Comparison of ENCODE assay signal across 1 cellular context in the genomic region with DNA sequence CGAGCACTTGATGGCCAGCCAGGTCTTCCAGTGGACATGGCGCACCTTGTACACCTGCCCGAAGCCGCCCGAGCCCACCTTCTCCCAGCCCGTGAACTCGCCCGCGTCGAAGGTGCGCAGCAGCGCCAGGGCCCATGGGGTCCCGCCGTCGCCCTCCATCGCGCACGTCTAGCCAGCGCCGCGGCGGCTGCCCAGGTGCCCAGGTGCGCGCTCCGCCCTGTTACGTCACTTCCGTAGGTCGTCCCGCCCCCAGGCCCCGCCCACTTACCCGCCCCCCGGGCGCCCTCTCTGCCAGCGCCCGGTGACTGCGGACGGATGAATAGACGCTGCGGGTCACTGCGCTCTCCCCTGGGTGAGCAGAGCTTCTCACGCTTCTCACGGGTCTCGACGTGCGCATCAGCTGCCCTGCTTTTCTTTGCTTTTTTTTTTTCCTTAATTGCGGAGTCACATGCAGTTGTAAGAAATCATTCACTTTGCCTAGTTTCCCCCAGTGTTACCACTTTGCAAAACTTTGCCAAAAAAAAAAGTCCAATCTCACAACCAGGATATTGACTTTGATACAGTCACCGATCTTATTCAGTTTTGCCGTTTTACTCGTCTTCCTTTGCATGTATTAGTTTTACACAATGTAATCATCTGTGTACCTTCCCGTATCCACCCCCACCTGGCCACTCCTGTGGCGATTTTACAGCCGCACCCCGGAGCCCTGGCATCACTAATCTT.
TF ChIP-seq lines count a peak whose summit lies in the region.

TSS of gene RIPK4 (minus strand) at position 170 of the 723 bp plus-strand sequence. CDS start at position 159, 11 bp downstream.

TF ChIP-seq in HepG2, 621 proteins besides CTCF, POLR2A, EP300 and RAD21 (continued from another document and continues in another):
- TF ChIP-seq, protein P1, sequence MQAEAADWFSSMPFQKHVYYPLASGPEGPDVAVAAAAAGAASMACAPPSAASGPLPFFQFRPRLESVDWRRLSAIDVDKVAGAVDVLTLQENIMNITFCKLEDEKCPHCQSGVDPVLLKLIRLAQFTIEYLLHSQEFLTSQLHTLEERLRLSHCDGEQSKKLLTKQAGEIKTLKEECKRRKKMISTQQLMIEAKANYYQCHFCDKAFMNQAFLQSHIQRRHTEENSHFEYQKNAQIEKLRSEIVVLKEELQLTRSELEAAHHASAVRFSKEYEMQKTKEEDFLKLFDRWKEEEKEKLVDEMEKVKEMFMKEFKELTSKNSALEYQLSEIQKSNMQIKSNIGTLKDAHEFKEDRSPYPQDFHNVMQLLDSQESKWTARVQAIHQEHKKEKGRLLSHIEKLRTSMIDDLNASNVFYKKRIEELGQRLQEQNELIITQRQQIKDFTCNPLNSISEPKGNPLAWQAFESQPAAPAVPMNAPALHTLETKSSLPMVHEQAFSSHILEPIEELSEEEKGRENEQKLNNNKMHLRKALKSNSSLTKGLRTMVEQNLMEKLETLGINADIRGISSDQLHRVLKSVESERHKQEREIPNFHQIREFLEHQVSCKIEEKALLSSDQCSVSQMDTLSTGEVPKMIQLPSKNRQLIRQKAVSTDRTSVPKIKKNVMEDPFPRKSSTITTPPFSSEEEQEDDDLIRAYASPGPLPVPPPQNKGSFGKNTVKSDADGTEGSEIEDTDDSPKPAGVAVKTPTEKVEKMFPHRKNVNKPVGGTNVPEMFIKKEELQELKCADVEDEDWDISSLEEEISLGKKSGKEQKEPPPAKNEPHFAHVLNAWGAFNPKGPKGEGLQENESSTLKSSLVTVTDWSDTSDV (CRISPR knock-in tag; IDR thresholded peaks at IDR 0.05), result no peak
- TF ChIP-seq ZBTB44 (CRISPR knock-in tag; IDR thresholded peaks at IDR 0.05) (no peak), REXO4 (CRISPR knock-in tag; IDR thresholded peaks at IDR 0.05; ENCODE audit: borderline replicate concordance) (no peak), ZNF615 (CRISPR knock-in tag; IDR thresholded peaks at IDR 0.05; ENCODE audit: borderline replicate concordance) (no peak), SMARCC2 (IDR thresholded peaks at IDR 0.05) (no peak), MAZ (IDR thresholded peaks at IDR 0.05; ENCODE audit: borderline replicate concordance, low read depth, low read length) (no peak), MAZ (CRISPR knock-in tag; IDR thresholded peaks at IDR 0.05; ENCODE audit: low read depth) (peak; percentile 62), REPIN1 (CRISPR knock-in tag; IDR thresholded peaks at IDR 0.05; ENCODE audit: borderline replicate concordance, low read depth) (0 out of 2 replicates have a peak, but pooled peaks have one; percentile 17), ZNF20 (CRISPR knock-in tag; IDR thresholded peaks at IDR 0.05) (no peak), RARG (CRISPR knock-in tag; IDR thresholded peaks at IDR 0.05; ENCODE audit: low read depth) (no peak), ZNF432 (CRISPR knock-in tag; IDR thresholded peaks at IDR 0.05; ENCODE audit: borderline replicate concordance) (no peak), ZNF720 (CRISPR knock-in tag; IDR thresholded peaks at IDR 0.05) (no peak), ZNF232 (CRISPR knock-in tag; IDR thresholded peaks at IDR 0.05; ENCODE audit: borderline replicate concordance) (peak; percentile 69; the same call in 1 of the 2 replicates), ZNF607 (CRISPR knock-in tag; IDR thresholded peaks at IDR 0.05; ENCODE audit: borderline replicate concordance) (0 out of 2 replicates have a peak, but pooled peaks have one; percentile 27), ONECUT2 (CRISPR knock-in tag; IDR thresholded peaks at IDR 0.05) (no peak), ZNF276 (CRISPR knock-in tag; IDR thresholded peaks at IDR 0.05; ENCODE audit: low read depth) (no peak), EHMT2 (IDR thresholded peaks at IDR 0.05; ENCODE audit: borderline replicate concordance, low read depth, low read length) (no peak), ZNF746 (CRISPR knock-in tag; IDR thresholded peaks at IDR 0.05) (peak; percentile 23; the same call in 1 of the 2 replicates), ZNF451 (CRISPR knock-in tag; IDR thresholded peaks at IDR 0.05) (no peak), ZNF3 (CRISPR knock-in tag; IDR thresholded peaks at IDR 0.05) (no peak), ZNF460 (CRISPR knock-in tag; IDR thresholded peaks at IDR 0.05; ENCODE audit: borderline replicate concordance) (no peak), NFKB2 (CRISPR knock-in tag; IDR thresholded peaks at IDR 0.05; ENCODE audit: borderline replicate concordance) (peak; percentile 78; the same call in 1 of the 2 replicates), TAF1 (CRISPR knock-in tag; IDR thresholded peaks at IDR 0.05) (peak; percentile 83), ZKSCAN1 (IDR thresholded peaks at IDR 0.05; ENCODE audit: low read length) (no peak), ZNF30 (CRISPR knock-in tag; IDR thresholded peaks at IDR 0.05) (no peak), ZNF589 (CRISPR knock-in tag; conservative IDR thresholded peaks at IDR 0.05) (no peak), ZNF550 (CRISPR knock-in tag; IDR thresholded peaks at IDR 0.05; ENCODE audit: borderline replicate concordance) (no peak), MZF1 (CRISPR knock-in tag; IDR thresholded peaks at IDR 0.05; ENCODE audit: borderline replicate concordance) (no peak), ZNF383 (CRISPR knock-in tag; IDR thresholded peaks at IDR 0.05; ENCODE audit: borderline replicate concordance) (no peak), RFXANK (CRISPR knock-in tag; IDR thresholded peaks at IDR 0.05) (no peak), ZGPAT (CRISPR knock-in tag; IDR thresholded peaks at IDR 0.05) (peak; percentile 54), TGIF2 (CRISPR knock-in tag; IDR thresholded peaks at IDR 0.05) (peak; percentile 49; the same call in 1 of the 2 replicates), PRPF4 (IDR thresholded peaks at IDR 0.05; ENCODE audit: low read depth, low read length, poor library complexity, severe bottlenecking) (no peak), PAF1 (CRISPR knock-in tag; IDR thresholded peaks at IDR 0.05) (no peak), SIN3B (IDR thresholded peaks at IDR 0.05; ENCODE audit: low read length) (no peak), ZNF207 (IDR thresholded peaks at IDR 0.05; ENCODE audit: borderline replicate concordance) (no peak), AGO1 (IDR thresholded peaks at IDR 0.05; ENCODE audit: low read depth, low read length, poor library complexity, severe bottlenecking) (no peak)
- TF ChIP-seq, protein P2, sequence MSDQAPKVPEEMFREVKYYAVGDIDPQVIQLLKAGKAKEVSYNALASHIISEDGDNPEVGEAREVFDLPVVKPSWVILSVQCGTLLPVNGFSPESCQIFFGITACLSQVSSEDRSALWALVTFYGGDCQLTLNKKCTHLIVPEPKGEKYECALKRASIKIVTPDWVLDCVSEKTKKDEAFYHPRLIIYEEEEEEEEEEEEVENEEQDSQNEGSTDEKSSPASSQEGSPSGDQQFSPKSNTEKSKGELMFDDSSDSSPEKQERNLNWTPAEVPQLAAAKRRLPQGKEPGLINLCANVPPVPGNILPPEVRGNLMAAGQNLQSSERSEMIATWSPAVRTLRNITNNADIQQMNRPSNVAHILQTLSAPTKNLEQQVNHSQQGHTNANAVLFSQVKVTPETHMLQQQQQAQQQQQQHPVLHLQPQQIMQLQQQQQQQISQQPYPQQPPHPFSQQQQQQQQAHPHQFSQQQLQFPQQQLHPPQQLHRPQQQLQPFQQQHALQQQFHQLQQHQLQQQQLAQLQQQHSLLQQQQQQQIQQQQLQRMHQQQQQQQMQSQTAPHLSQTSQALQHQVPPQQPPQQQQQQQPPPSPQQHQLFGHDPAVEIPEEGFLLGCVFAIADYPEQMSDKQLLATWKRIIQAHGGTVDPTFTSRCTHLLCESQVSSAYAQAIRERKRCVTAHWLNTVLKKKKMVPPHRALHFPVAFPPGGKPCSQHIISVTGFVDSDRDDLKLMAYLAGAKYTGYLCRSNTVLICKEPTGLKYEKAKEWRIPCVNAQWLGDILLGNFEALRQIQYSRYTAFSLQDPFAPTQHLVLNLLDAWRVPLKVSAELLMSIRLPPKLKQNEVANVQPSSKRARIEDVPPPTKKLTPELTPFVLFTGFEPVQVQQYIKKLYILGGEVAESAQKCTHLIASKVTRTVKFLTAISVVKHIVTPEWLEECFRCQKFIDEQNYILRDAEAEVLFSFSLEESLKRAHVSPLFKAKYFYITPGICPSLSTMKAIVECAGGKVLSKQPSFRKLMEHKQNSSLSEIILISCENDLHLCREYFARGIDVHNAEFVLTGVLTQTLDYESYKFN (CRISPR knock-in tag; conservative IDR thresholded peaks at IDR 0.05), result no peak; the same call in 1 of the 2 replicates
- TF ChIP-seq, protein P3, sequence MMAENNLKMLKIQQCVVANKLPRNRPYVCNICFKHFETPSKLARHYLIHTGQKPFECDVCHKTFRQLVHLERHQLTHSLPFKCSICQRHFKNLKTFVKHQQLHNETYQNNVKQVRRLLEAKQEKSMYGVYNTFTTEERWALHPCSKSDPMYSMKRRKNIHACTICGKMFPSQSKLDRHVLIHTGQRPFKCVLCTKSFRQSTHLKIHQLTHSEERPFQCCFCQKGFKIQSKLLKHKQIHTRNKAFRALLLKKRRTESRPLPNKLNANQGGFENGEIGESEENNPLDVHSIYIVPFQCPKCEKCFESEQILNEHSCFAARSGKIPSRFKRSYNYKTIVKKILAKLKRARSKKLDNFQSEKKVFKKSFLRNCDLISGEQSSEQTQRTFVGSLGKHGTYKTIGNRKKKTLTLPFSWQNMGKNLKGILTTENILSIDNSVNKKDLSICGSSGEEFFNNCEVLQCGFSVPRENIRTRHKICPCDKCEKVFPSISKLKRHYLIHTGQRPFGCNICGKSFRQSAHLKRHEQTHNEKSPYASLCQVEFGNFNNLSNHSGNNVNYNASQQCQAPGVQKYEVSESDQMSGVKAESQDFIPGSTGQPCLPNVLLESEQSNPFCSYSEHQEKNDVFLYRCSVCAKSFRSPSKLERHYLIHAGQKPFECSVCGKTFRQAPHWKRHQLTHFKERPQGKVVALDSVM (CRISPR knock-in tag; IDR thresholded peaks at IDR 0.05), result no peak
- TF ChIP-seq, protein P4, sequence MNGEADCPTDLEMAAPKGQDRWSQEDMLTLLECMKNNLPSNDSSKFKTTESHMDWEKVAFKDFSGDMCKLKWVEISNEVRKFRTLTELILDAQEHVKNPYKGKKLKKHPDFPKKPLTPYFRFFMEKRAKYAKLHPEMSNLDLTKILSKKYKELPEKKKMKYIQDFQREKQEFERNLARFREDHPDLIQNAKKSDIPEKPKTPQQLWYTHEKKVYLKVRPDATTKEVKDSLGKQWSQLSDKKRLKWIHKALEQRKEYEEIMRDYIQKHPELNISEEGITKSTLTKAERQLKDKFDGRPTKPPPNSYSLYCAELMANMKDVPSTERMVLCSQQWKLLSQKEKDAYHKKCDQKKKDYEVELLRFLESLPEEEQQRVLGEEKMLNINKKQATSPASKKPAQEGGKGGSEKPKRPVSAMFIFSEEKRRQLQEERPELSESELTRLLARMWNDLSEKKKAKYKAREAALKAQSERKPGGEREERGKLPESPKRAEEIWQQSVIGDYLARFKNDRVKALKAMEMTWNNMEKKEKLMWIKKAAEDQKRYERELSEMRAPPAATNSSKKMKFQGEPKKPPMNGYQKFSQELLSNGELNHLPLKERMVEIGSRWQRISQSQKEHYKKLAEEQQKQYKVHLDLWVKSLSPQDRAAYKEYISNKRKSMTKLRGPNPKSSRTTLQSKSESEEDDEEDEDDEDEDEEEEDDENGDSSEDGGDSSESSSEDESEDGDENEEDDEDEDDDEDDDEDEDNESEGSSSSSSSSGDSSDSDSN (CRISPR knock-in tag; IDR thresholded peaks at IDR 0.05), result 0 out of 2 replicates have a peak, but pooled peaks have one; percentile 28
- TF ChIP-seq, protein P5, sequence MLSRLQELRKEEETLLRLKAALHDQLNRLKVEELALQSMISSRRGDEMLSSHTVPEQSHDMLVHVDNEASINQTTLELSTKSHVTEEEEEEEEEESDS (CRISPR knock-in tag; IDR thresholded peaks at IDR 0.05; ENCODE audit: borderline replicate concordance), result no peak
- TF ChIP-seq, protein P6, sequence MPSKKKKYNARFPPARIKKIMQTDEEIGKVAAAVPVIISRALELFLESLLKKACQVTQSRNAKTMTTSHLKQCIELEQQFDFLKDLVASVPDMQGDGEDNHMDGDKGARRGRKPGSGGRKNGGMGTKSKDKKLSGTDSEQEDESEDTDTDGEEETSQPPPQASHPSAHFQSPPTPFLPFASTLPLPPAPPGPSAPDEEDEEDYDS (CRISPR knock-in tag; IDR thresholded peaks at IDR 0.05), result peak; percentile 88
- TF ChIP-seq, protein P7, sequence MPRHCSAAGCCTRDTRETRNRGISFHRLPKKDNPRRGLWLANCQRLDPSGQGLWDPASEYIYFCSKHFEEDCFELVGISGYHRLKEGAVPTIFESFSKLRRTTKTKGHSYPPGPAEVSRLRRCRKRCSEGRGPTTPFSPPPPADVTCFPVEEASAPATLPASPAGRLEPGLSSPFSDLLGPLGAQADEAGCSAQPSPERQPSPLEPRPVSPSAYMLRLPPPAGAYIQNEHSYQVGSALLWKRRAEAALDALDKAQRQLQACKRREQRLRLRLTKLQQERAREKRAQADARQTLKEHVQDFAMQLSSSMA (CRISPR knock-in tag; IDR thresholded peaks at IDR 0.05), result no peak
